In the genomic region with DNA sequence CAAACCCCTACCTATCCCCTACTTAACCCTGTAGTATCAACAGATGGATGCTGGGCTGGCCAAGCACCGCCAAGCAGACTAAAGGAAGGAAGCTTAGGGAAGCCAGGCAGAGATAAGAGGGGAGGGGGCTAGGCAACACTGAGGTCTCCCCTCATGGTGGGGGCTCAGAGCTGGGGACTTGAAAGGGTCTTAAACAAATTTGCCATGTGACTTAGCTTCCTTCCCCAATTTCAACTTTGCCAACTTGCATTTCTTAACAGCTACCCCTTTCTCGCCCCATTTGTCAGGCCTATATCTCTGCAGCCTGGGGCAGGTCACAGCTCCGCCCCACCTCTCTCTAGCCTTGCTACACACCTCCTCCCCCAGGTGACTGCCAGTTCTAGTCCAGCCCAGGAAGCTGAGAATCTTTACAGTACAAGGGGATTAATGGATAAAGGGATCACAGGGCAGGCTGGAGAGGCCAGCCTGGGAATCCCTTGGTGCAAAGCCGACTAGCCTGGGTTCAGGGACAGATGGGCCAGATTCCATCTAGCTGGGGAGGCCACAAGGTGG, we compare ENCODE assay signal across 1 cellular context.
TF ChIP-seq lines count a peak whose summit lies in the region.

No MANE protein-coding gene starts in this region.

TF ChIP-seq in K562, 482 proteins besides CTCF, POLR2A, EP300 and RAD21 (continued from another document):
- TF ChIP-seq, protein P1, sequence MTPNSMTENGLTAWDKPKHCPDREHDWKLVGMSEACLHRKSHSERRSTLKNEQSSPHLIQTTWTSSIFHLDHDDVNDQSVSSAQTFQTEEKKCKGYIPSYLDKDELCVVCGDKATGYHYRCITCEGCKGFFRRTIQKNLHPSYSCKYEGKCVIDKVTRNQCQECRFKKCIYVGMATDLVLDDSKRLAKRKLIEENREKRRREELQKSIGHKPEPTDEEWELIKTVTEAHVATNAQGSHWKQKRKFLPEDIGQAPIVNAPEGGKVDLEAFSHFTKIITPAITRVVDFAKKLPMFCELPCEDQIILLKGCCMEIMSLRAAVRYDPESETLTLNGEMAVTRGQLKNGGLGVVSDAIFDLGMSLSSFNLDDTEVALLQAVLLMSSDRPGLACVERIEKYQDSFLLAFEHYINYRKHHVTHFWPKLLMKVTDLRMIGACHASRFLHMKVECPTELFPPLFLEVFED (CRISPR knock-in tag; conservative IDR thresholded peaks at IDR 0.05), result no peak
- no peak for TF ChIP-seq CBFA2T3 (IDR thresholded peaks at IDR 0.05)
- TF ChIP-seq SNRNP70 (optimal IDR thresholded peaks at IDR 0.05; ENCODE audit: low read depth, low read length), result no peak
- no peak for TF ChIP-seq BRD9 (IDR thresholded peaks at IDR 0.05; ENCODE audit: low read depth, partially characterized antibody)
- TF ChIP-seq, protein P2, sequence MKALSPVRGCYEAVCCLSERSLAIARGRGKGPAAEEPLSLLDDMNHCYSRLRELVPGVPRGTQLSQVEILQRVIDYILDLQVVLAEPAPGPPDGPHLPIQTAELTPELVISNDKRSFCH (CRISPR knock-in tag; IDR thresholded peaks at IDR 0.05), result no peak
- TF ChIP-seq, protein P2 (tag; IDR thresholded peaks at IDR 0.05), result no peak
- TF ChIP-seq, protein P3, sequence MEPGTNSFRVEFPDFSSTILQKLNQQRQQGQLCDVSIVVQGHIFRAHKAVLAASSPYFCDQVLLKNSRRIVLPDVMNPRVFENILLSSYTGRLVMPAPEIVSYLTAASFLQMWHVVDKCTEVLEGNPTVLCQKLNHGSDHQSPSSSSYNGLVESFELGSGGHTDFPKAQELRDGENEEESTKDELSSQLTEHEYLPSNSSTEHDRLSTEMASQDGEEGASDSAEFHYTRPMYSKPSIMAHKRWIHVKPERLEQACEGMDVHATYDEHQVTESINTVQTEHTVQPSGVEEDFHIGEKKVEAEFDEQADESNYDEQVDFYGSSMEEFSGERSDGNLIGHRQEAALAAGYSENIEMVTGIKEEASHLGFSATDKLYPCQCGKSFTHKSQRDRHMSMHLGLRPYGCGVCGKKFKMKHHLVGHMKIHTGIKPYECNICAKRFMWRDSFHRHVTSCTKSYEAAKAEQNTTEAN (CRISPR knock-in tag; IDR thresholded peaks at IDR 0.05), result no peak
- TF ChIP-seq ZNF830 (CRISPR knock-in tag; IDR thresholded peaks at IDR 0.05), result 0 out of 2 replicates have a peak, but pooled peaks have one; percentile 48
- TF ChIP-seq GABPA (tag; conservative IDR thresholded peaks at IDR 0.05; ENCODE audit: low read depth), result no peak; the same call in 1 of the 2 replicates
- TF ChIP-seq POLR3G (IDR thresholded peaks at IDR 0.05; ENCODE audit: extremely low read depth, insufficient read length, insufficient replicate concordance), result no peak
- TF ChIP-seq, protein P4, sequence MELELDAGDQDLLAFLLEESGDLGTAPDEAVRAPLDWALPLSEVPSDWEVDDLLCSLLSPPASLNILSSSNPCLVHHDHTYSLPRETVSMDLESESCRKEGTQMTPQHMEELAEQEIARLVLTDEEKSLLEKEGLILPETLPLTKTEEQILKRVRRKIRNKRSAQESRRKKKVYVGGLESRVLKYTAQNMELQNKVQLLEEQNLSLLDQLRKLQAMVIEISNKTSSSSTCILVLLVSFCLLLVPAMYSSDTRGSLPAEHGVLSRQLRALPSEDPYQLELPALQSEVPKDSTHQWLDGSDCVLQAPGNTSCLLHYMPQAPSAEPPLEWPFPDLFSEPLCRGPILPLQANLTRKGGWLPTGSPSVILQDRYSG (tag; conservative IDR thresholded peaks at IDR 0.05; ENCODE audit: low read depth), result no peak
- TF ChIP-seq, protein P5, sequence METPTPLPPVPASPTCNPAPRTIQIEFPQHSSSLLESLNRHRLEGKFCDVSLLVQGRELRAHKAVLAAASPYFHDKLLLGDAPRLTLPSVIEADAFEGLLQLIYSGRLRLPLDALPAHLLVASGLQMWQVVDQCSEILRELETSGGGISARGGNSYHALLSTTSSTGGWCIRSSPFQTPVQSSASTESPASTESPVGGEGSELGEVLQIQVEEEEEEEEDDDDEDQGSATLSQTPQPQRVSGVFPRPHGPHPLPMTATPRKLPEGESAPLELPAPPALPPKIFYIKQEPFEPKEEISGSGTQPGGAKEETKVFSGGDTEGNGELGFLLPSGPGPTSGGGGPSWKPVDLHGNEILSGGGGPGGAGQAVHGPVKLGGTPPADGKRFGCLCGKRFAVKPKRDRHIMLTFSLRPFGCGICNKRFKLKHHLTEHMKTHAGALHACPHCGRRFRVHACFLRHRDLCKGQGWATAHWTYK (CRISPR knock-in tag; IDR thresholded peaks at IDR 0.05), result no peak
- TF ChIP-seq, protein P6, sequence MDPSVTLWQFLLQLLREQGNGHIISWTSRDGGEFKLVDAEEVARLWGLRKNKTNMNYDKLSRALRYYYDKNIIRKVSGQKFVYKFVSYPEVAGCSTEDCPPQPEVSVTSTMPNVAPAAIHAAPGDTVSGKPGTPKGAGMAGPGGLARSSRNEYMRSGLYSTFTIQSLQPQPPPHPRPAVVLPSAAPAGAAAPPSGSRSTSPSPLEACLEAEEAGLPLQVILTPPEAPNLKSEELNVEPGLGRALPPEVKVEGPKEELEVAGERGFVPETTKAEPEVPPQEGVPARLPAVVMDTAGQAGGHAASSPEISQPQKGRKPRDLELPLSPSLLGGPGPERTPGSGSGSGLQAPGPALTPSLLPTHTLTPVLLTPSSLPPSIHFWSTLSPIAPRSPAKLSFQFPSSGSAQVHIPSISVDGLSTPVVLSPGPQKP (CRISPR knock-in tag; IDR thresholded peaks at IDR 0.05), result no peak
- no peak for TF ChIP-seq THRAP3 (IDR thresholded peaks at IDR 0.05; ENCODE audit: borderline replicate concordance)
- TF ChIP-seq TAF9B (IDR thresholded peaks at IDR 0.05; ENCODE audit: partially characterized antibody), result no peak
- TF ChIP-seq, protein P7, sequence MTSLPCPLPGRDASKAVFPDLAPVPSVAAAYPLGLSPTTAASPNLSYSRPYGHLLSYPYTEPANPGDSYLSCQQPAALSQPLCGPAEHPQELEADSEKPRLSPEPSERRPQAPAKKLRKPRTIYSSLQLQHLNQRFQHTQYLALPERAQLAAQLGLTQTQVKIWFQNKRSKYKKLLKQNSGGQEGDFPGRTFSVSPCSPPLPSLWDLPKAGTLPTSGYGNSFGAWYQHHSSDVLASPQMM (CRISPR knock-in tag; IDR thresholded peaks at IDR 0.05), result no peak
